ENCODE assay signal across 11 cellular contexts in genomic region chr1:157776971-157777386, GRCh38. TPM values are rescaled to one million over a fixed set of nuclear protein-coding genes. Genes with fewer than 3 reads are reported as not detected.
DNase-seq lines count a peak whose midpoint lies in the region; ATAC-seq and TF ChIP-seq lines count a peak whose summit lies in the region.
"Had no signal": no experiment of that assay in that cellular context is flagged by ENCODE, and none has a peak within 500 bp of the region (broad histone marks: within the 10 kb centered on the region; RNA-seq: fewer than 3 reads in every experiment).

Gene FCRL2, minus strand, starts transcription at chr1:157777132. Its CDS starts 59 bp downstream, at chr1:157777073.

- peak within 1 kb of the TSS; percentile 79 for H3K27ac Mint-ChIP-seq in memory B cell
- H3K27ac Mint-ChIP-seq: activated naive CD8-positive, alpha-beta T cell treated with anti-CD3 and anti-CD28 coated beads for 36 hours had no signal

- no peak within 1 kb of the TSS for H3K27ac ChIP-seq in heart left ventricle
- H3K27ac ChIP-seq: SJCRH30 had no signal

- H3K4me3 ChIP-seq in heart left ventricle, result no peak within 1 kb of the TSS
- H3K4me3 ChIP-seq: SJCRH30 had no signal

- intact Hi-C loops in heart left ventricle (cut with DNase I), result no loop called here

- H3K27me3 ChIP-seq in heart left ventricle, result peaks cover 0 to 4% (median 0%) of the 10 kb centered on the region in 9 donors
- H3K27me3 ChIP-seq: SJCRH30 had no signal

- 68 to 93% (median 77%) methylated on average over 1 of the region's 1 CpG for WGBS in heart left ventricle, 4 donors

- H3K4me3 Mint-ChIP-seq in memory B cell, result peak within 1 kb of the TSS; percentile 90
- H3K4me3 Mint-ChIP-seq: activated naive CD8-positive, alpha-beta T cell treated with anti-CD3 and anti-CD28 coated beads for 36 hours had no signal

- H3K9me3 Mint-ChIP-seq in memory B cell, result peaks cover 1% of the 10 kb centered on the region
- H3K9me3 Mint-ChIP-seq: activated naive CD8-positive, alpha-beta T cell treated with anti-CD3 and anti-CD28 coated beads for 36 hours had no signal

- ATAC-seq in GM18873 (IDR thresholded peaks at IDR 0.05; ENCODE audit: low FRiP score, unreplicated experiment), result peak; percentile 51
- peak; percentile 73 for ATAC-seq in HG02610 (IDR thresholded peaks at IDR 0.05; ENCODE audit: unreplicated experiment)
- peak; percentile 34 for ATAC-seq in memory B cell (ENCODE audit: low read depth)
- no peak for ATAC-seq in heart left ventricle

- H3K36me3 Mint-ChIP-seq in memory B cell, result peaks cover 18% of the 10 kb centered on the region
- H3K36me3 Mint-ChIP-seq: activated naive CD8-positive, alpha-beta T cell treated with anti-CD3 and anti-CD28 coated beads for 36 hours had no signal

- peaks cover 0 to 5% (median 0%) of the 10 kb centered on the region in 12 donors for H3K4me1 ChIP-seq in heart left ventricle
- H3K4me1 ChIP-seq: SJCRH30 had no signal

- no peak for TF ChIP-seq POLR2A in heart left ventricle (IDR thresholded peaks at IDR 0.05)

- H3K36me3 ChIP-seq in heart left ventricle, result no peaks in the 10 kb centered on the region
- H3K36me3 ChIP-seq: SJCRH30 had no signal

- in situ Hi-C loops in KBM-7 (cut with MboI; ENCODE audit: low pct_unique_long_range_greater_than_20kb, low sequenced_read_pairs), result no loop called here

- H3K9me3 ChIP-seq in heart left ventricle, result no peaks in the 10 kb centered on the region
- H3K9me3 ChIP-seq: SJCRH30 had no signal

- H3K4me1 Mint-ChIP-seq in memory B cell, result peaks cover 60% of the 10 kb centered on the region

- no peaks in the 10 kb centered on the region for H3K27me3 Mint-ChIP-seq in memory B cell

- peak; percentile 12 for DNase-seq in KBM-7
- no peak for DNase-seq in memory B cell (ENCODE audit: low spot score in 2 of 2)
- DNase-seq in activated CD4-positive, CD25-positive, alpha-beta regulatory T cell (lab: John Stamatoyannopoulos, UW), result no peak
- DNase-seq in NCI-H1436 (lab: John Stamatoyannopoulos, UW), result no peak
- DNase-seq in heart left ventricle, result no peak
- no peak for DNase-seq in pons (ENCODE audit: low spot score)
- DNase-seq: activated naive CD8-positive, alpha-beta T cell treated with anti-CD3 and anti-CD28 coated beads for 36 hours; SJCRH30 had no signal

- TF ChIP-seq CTCF in heart left ventricle (IDR thresholded peaks at IDR 0.05), result no peak

RNA-seq across cellular contexts. Expression of gene FCRL2, which starts in this region (rescaled TPM):
- total RNA-seq in heart left ventricle, result not detected
- under 1 TPM in 1 of 2 donors, not detected in 1; 0.07 TPM for polyA plus RNA-seq in heart left ventricle
- total RNA-seq: mesenteric fat pad, SJCRH30 had no signal

Comparison
In these comparisons a context has a peak if more than half of its experiments do, and no peak if none do; other contexts are left out.
1. ATAC-seq: peak in GM18873 (single experiment), HG02610 (single experiment) and memory B cell (single experiment); none in heart left ventricle (0 of 4).